ENCODE assay signal across 8 cellular contexts in genomic region chr20:50464026-50464724, GRCh38. TPM values are rescaled to one million over a fixed set of nuclear protein-coding genes. Genes with fewer than 3 reads are reported as not detected.
DNase-seq lines count a peak whose midpoint lies in the region; ATAC-seq, FAIRE-seq and TF ChIP-seq lines count a peak whose summit lies in the region.

No MANE protein-coding gene starts in this region.

- peak overlapping the region; percentile 56 for H2AFZ ChIP-seq in mammary epithelial cell (ENCODE audit: low read depth, low read length)

- H3K27ac ChIP-seq in VCaP (no peak overlapping the region), mammary epithelial cell (ENCODE audit: insufficient read depth, low read depth, low read length) (no peak overlapping the region)

- peak; percentile 72 for TF ChIP-seq CTCF in VCaP (conservative IDR thresholded peaks at IDR 0.05)
- peak; percentile 61 to 69 for TF ChIP-seq CTCF in mammary epithelial cell (conservative IDR thresholded peaks at IDR 0.05 in 1 of 2, IDR thresholded peaks at IDR 0.05 in 1 of 2; ENCODE audit: extremely low read depth in 1 of 2, insufficient read depth in 1 of 2, low read depth in 1 of 2, low read length in 2 of 2)

- FAIRE-seq in GM18507 (lab: Jason Lieb, UNC) = peak; percentile 74

- peak overlapping the region; percentile 39 for H3K4me2 ChIP-seq in mammary epithelial cell (ENCODE audit: insufficient read depth, low read depth, low read length)

- 29% methylated on average over 14 of the region's 21 CpGs for WGBS in mammary epithelial cell (ENCODE audit: low coverage, missing lambda C conversion rate)

- dilution Hi-C loops in mammary epithelial cell (cut with HindIII; ENCODE audit: low sequenced_read_pairs) = loop anchor here (5.0 kb wide), 2 partner anchors 242 to 283 kb away; no protein-coding TSS in a partner anchor

- no peak overlapping the region for H3K4me3 ChIP-seq in mammary epithelial cell (replicated peaks in 1 of 3; ENCODE audit: insufficient read depth in 1 of 3, low read depth in 2 of 3, low read length in 3 of 3)

- H3K9me3 ChIP-seq in mammary epithelial cell (replicated peaks; ENCODE audit: insufficient read depth, low read length) = no peaks in the 10 kb centered on the region

- DNase-seq in AG08396 (ENCODE audit: low spot score) = peak; percentile 63
- DNase-seq in GM18507 (ENCODE audit: extremely low spot score, insufficient read length, low read depth) = peak; percentile 29
- peak; percentile 54 for DNase-seq in NCI-H146 (lab: John Stamatoyannopoulos, UW)
- DNase-seq in mammary epithelial cell = peak; percentile 35
- DNase-seq in kidney tubule cell (ENCODE audit: low spot score) = peak; percentile 45
- peak; percentile 58 for DNase-seq in stimulated activated CD4-positive, alpha-beta T cell treated with anti-CD3 and anti-CD28 coated beads, Interleukin-4, amount 100 ng/mL, for 24 hours

- CTCF ChIA-PET in mammary epithelial cell (lab: Charles Lee; ENCODE audit: low non-redundant PET) = interaction anchor here (0.7 kb wide), 1 partner anchor 323 kb away, joined by 4 read pairs; no protein-coding TSS in a partner anchor

- H4K20me1 ChIP-seq in mammary epithelial cell (ENCODE audit: insufficient read depth, low read length) = no peaks in the 10 kb centered on the region

- no peaks in the 10 kb centered on the region for H3K27me3 ChIP-seq in mammary epithelial cell (ENCODE audit: insufficient read depth, low read length)

- ATAC-seq in GM21367 (IDR thresholded peaks at IDR 0.05; ENCODE audit: unreplicated experiment) = no peak

- H3K9ac ChIP-seq in mammary epithelial cell (ENCODE audit: insufficient read depth, low read length) = no peak overlapping the region

- H3K36me3 ChIP-seq in mammary epithelial cell (ENCODE audit: insufficient read depth, low read length) = no peaks in the 10 kb centered on the region

- in situ Hi-C loops in mammary epithelial cell (cut with MboI; ENCODE audit: low sequenced_read_pairs in 2 of 2) = loop anchor here (5.0 kb wide), 2 partner anchors 277 to 282 kb away; no protein-coding TSS in a partner anchor

- no TSS peak for BruUV-seq in mammary epithelial cell (replicated peaks; lab: Mats Ljungman, UMichigan)

- intact Hi-C loops in mammary epithelial cell (cut with micrococcal nuclease) = loop anchor here (1.0 to 10.0 kb wide), 8 partner anchors 47 to 479 kb away; partner anchors contain the start of genes CEBPB, PTPN1 and SNAI1

- no peaks in the 10 kb centered on the region for H3K79me2 ChIP-seq in mammary epithelial cell (ENCODE audit: insufficient read depth, low read length)

- H3K4me1 ChIP-seq in mammary epithelial cell (ENCODE audit: insufficient read depth, low read length) = peaks cover 9% of the 10 kb centered on the region

RNA-seq across cellular contexts. Expression of gene PTPN1, which starts 46.0 kb away (rescaled TPM):
- total RNA-seq in mammary epithelial cell = 10 to 100 TPM; 43.5 to 90.8 TPM
- 77.0 TPM for polyA plus RNA-seq in mammary epithelial cell
- 105 TPM for polyA minus RNA-seq in mammary epithelial cell
